In genomic region chr17:79108232-79108850, GRCh38 we compare ENCODE assay signal across 18 cellular contexts.
"Had no signal": no experiment of that assay in that cellular context is flagged by ENCODE, and none has a peak within 500 bp of the region (broad histone marks: within the 10 kb centered on the region; RNA-seq: fewer than 3 reads in every experiment).

No MANE protein-coding gene starts in this region.

- DNase-seq: KBM-7, MV-4-11, NCI-H1048, NCI-H1105 treated with DMSO at 0.1 percent for 48 hours, NCI-H1417 treated with DMSO at 0.1 percent for 48 hours, NCI-H146, NCI-H1694 treated with DMSO at 0.1 percent for 48 hours, NCI-H1930, NCI-H2081, NCI-H2107, NCI-H2227 treated with DMSO at 0.1 percent for 48 hours, NCI-H524, NCI-H526 treated with DMSO at 0.1 percent for 48 hours, NCI-H748 treated with DMSO at 0.1 percent for 48 hours, Right ventricle myocardium superior, RPMI8226, SIG-M5, SK-N-SH had no signal
